ENCODE assay signal across 26 cellular contexts in the genomic region with DNA sequence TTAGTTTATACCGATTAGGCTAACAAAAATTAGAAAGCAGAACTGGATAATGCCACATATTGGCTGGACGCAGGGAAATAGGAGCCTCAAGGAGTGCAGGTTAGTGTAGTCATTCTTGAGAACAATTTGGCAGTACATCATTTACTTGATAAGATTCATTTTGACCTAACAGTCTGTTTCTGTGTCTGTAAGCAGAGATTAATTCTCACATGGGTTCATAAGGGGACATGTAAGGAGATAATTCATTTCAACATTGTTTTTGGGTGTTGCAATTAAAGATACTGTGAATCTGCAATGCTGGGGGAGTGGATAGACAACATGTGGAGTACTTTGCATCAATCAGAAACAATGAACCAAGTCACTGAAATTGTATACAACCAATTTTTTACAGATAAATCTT.
"Had no signal": no experiment of that assay in that cellular context is flagged by ENCODE, and none has a peak within 500 bp of the region (broad histone marks: within the 10 kb centered on the region; RNA-seq: fewer than 3 reads in every experiment).

No MANE protein-coding gene starts in this region.

- H3K27ac ChIP-seq: neural progenitor cell, ovary, parathyroid adenoma, psoas muscle, right lobe of liver, sigmoid colon, suprapubic skin, testis, tibial artery, transverse colon, upper lobe of right lung, uterus had no signal

- DNase-seq: natural killer cell; occipital lobe; ovary; posterior cingulate gyrus; psoas muscle; right cardiac atrium; right lobe of liver; sigmoid colon; small intestine; stimulated activated CD4-positive, alpha-beta T cell treated with anti-CD3 and anti-CD28 coated beads, Interleukin-15, amount 100 ng/mL, for 24 hours; stimulated activated CD4-positive, alpha-beta T cell treated with anti-CD3 and anti-CD28 coated beads, Interleukin-2, amount 100 ng/mL, for 24 hours; stimulated activated CD4-positive, alpha-beta T cell treated with anti-CD3 and anti-CD28 coated beads, Interleukin-2, amount 100 ng/mL, for 48 hours; stimulated activated CD4-positive, alpha-beta T cell treated with anti-CD3 and anti-CD28 coated beads, Interleukin-4, amount 100 ng/mL, for 4 hours; stimulated activated CD8-positive, alpha-beta memory T cell treated with anti-CD3 and anti-CD28 coated beads, Interleukin-4, amount 100 ng/mL, for 48 hours; stimulated activated naive CD4-positive, alpha-beta T cell; stimulated activated naive CD8-positive, alpha-beta T cell treated with anti-CD3 and anti-CD28 coated beads, Interleukin-15, amount 100 ng/mL, for 72 hours; stimulated activated naive CD8-positive, alpha-beta T cell treated with anti-CD3 and anti-CD28 coated beads, Interleukin-15, Interleukin-2, amounts not matched to agents 100 U/mL and 50 U/mL, for 24 hours; substantia nigra; testis; tibial artery; transverse colon; upper lobe of right lung; uterus had no signal

- FAIRE-seq: small intestine had no signal
